8 cellular contexts compared by ENCODE assay signal in the genomic region with DNA sequence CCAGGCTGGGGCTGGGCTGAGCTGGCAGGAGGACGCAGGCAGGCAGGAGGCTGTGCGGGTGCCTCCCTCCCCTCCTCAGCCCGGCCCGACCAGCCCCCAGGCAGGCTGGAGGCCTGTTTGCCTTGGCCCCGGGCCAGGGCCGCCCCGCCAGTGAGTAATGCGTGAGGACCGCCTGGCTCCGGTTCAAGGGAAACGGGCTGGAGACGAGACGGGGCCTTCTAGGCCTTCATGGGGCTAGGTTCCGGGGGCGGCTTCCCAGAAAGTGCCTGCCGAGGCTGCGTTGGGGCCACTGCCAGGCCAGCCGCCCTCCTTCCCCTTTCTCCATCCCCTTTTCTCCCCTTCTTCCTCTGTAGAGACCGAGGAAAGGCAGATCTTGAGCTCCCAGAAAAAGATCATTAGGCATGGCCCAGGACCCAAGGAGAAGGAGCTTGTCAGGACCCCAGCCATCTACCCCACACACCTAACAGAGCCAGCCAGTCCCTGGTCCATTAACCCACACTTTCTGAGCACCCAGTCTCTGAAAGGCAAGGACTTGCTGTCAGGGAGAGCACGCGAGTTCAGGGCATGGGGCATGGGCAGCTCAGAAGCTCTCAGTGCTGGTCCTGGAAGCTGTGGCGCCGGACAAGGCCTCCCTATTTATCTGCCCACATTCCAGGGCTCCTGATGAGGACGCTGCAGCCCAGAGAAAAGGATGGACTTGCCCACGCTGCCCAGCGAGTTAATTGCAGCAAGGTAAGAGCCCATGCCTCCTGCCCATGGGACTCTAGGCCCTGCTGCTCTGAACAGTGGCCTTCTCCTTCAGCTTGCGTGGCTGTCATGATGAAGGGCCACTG. TPM values are rescaled to one million over a fixed set of nuclear protein-coding genes. Genes with fewer than 3 reads are reported as not detected.
A peak's percentile ranks its signal among the peaks of the same experiment; 100 is the strongest.
DNase-seq lines count a peak whose midpoint lies in the region; ATAC-seq and TF ChIP-seq lines count a peak whose summit lies in the region.

No MANE protein-coding gene starts in this region.

- ATAC-seq in HG02623 (IDR thresholded peaks at IDR 0.05; ENCODE audit: unreplicated experiment), result no peak
- no peak for ATAC-seq in GM18858 (IDR thresholded peaks at IDR 0.05; ENCODE audit: unreplicated experiment)
- ATAC-seq in HG03280 (IDR thresholded peaks at IDR 0.05; ENCODE audit: unreplicated experiment), result no peak

- H3K9me3 ChIP-seq in vagina, result no peaks in the 10 kb centered on the region

- no peaks in the 10 kb centered on the region for H3K27me3 ChIP-seq in vagina

- intact Hi-C loops in dendritic cell treated with granulocyte-macrophage colony-stimulating factor and Interleukin-4, amounts not matched to agents 40 ng/mL and 50 ng/mL, for 4 days (cut with micrococcal nuclease), result no loop called here
- intact Hi-C loops in vagina (cut with DNase I), result no loop called here

- peaks cover 15% of the 10 kb centered on the region for H3K9me3 Mint-ChIP-seq in dendritic cell treated with granulocyte-macrophage colony-stimulating factor and Interleukin-4, amounts not matched to agents 40 ng/mL and 50 ng/mL, for 4 days
- peaks cover 29% of the 10 kb centered on the region for H3K9me3 Mint-ChIP-seq in mesothelial cell of epicardium

- H3K4me1 Mint-ChIP-seq in dendritic cell treated with granulocyte-macrophage colony-stimulating factor and Interleukin-4, amounts not matched to agents 40 ng/mL and 50 ng/mL, for 4 days (ENCODE audit: low read depth), result peaks cover 86% of the 10 kb centered on the region
- H3K4me1 Mint-ChIP-seq in mesothelial cell of epicardium, result peaks cover 27% of the 10 kb centered on the region

- H3K36me3 Mint-ChIP-seq in dendritic cell treated with granulocyte-macrophage colony-stimulating factor and Interleukin-4, amounts not matched to agents 40 ng/mL and 50 ng/mL, for 4 days (ENCODE audit: low read depth), result peaks cover 12% of the 10 kb centered on the region
- peaks cover 19% of the 10 kb centered on the region for H3K36me3 Mint-ChIP-seq in mesothelial cell of epicardium

- peak; percentile 51 for DNase-seq in GDM1 (lab: John Stamatoyannopoulos, UW)
- DNase-seq in NCI-H345 (lab: John Stamatoyannopoulos, UW), result peak; percentile 90
- DNase-seq in mesothelial cell of epicardium (ENCODE audit: low spot score in 2 of 2, unreplicated experiment in 2 of 2), result peak; percentile 90 to 96
- no peak for DNase-seq in vagina (ENCODE audit: extremely low spot score in 2 of 2)

- H3K4me3 Mint-ChIP-seq in dendritic cell treated with granulocyte-macrophage colony-stimulating factor and Interleukin-4, amounts not matched to agents 40 ng/mL and 50 ng/mL, for 4 days, result peak overlapping the region; percentile 26
- H3K4me3 Mint-ChIP-seq in mesothelial cell of epicardium, result peak overlapping the region; percentile 40

- no peak overlapping the region for H3K4me3 ChIP-seq in vagina

- peak overlapping the region; percentile 93 for H3K27ac Mint-ChIP-seq in dendritic cell treated with granulocyte-macrophage colony-stimulating factor and Interleukin-4, amounts not matched to agents 40 ng/mL and 50 ng/mL, for 4 days
- H3K27ac Mint-ChIP-seq in mesothelial cell of epicardium, result peak overlapping the region; percentile 99

- H3K27ac ChIP-seq in vagina, result peak overlapping the region; percentile 79

- TF ChIP-seq POLR2A in vagina (IDR thresholded peaks at IDR 0.05), result no peak

- peaks cover 4% of the 10 kb centered on the region for H3K27me3 Mint-ChIP-seq in dendritic cell treated with granulocyte-macrophage colony-stimulating factor and Interleukin-4, amounts not matched to agents 40 ng/mL and 50 ng/mL, for 4 days
- H3K27me3 Mint-ChIP-seq in mesothelial cell of epicardium (ENCODE audit: low read depth), result no peaks in the 10 kb centered on the region

- TF ChIP-seq CTCF in mesothelial cell of epicardium (IDR thresholded peaks at IDR 0.05; ENCODE audit: unreplicated experiment) (no peak), vagina (IDR thresholded peaks at IDR 0.05) (no peak)

- H3K36me3 ChIP-seq in vagina, result no peaks in the 10 kb centered on the region

- peaks cover 25% of the 10 kb centered on the region for H3K4me1 ChIP-seq in vagina

RNA-seq across cellular contexts. Expression of a gene that starts 48.5 kb away (rescaled TPM):
- 75.5 to 77.6 TPM (median 76.8 TPM) in 3 replicates for total RNA-seq in mesothelial cell of epicardium
- total RNA-seq in vagina, result 34.1 TPM

Comparison
In these comparisons a context has a peak if more than half of its experiments do, and no peak if none do; other contexts are left out.
1. DNase-seq: peak in GDM1 (single experiment), NCI-H345 (single experiment) and mesothelial cell of epicardium (2 of 2); none in vagina (0 of 2).